24 cellular contexts compared by ENCODE assay signal in the genomic region with DNA sequence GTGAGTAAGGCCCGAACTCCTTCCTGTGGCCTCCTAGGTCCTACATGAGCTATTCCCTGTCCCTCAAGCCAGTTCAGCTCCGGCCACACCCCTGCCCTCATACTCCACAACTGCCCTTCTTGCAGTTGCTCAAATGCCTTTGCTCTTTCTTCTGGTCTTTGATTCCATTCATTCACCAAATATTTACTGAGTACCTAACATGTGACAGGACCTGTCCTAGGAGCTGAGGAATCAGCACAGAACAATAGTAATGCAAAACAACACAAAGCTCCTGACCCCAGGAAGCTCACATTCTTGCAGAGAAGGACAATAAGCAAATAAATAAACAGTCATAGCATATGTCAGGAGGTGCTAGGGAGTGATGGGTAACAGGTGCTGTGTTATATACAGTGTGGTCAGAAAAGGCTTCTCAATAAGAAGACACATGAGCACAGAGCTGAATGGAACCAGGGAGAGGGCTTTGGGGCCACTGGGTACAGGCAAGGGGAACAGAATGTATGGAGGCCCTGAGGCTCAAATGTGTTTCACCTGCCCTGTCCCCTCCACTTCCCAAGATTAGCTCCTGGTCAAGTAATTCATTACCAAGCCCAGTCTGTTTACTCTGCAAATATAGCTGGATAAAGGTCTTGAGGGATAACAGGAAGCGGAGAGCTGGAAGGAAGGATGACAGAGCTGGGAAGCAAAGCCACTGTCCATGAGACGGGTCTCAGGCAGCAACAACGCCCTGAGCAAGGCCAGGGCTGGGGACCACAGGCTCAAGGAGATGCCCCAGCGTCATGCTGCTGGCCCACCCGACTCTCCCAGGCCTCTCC.
A peak's percentile ranks its signal among the peaks of the same experiment; 100 is the strongest.
DNase-seq lines count a peak whose midpoint lies in the region; ATAC-seq, FAIRE-seq and TF ChIP-seq lines count a peak whose summit lies in the region.
"Had no signal": no experiment of that assay in that cellular context is flagged by ENCODE, and none has a peak within 500 bp of the region (broad histone marks: within the 10 kb centered on the region; RNA-seq: fewer than 3 reads in every experiment).

No MANE protein-coding gene starts in this region.

- H3K4me3 ChIP-seq in HUES64 (ENCODE audit: low read length) (no peak overlapping the region), H1 (ENCODE audit: extremely low read depth in 1 of 4, insufficient read depth in 2 of 4, low read depth in 3 of 4, low read length in 4 of 4) (no peak overlapping the region), HepG2 (replicated peaks in 1 of 3; ENCODE audit: insufficient read depth in 1 of 3, low read depth in 2 of 3, low read length in 3 of 3) (no peak overlapping the region), BE2C (ENCODE audit: low read depth, low read length) (no peak overlapping the region)
- H3K4me3 ChIP-seq: GM12878, GM23248, K562, PC-9 had no signal

- H4K91ac ChIP-seq in H1 (replicated peaks; ENCODE audit: insufficient read length, low read length): no peak overlapping the region

- no peak for TF ChIP-seq POLR2A in H1 (IDR thresholded peaks at IDR 0.05; ENCODE audit: control extremely low read depth in 1 of 2, low read depth in 2 of 2, low read length in 2 of 2)
- TF ChIP-seq POLR2A in HepG2 (IDR thresholded peaks at IDR 0.05; ENCODE audit: insufficient read depth in 1 of 2, low read depth in 2 of 2, low read length in 2 of 2): no peak
- no peak for TF ChIP-seq POLR2A in H54 (IDR thresholded peaks at IDR 0.05; ENCODE audit: low read depth, low read length)

- peak overlapping the region; percentile 10 to 13; a peak in 3 of 4 replicates for H3K4me2 ChIP-seq in H1 (ENCODE audit: insufficient read depth in 1 of 2, low read depth in 2 of 2, low read length in 2 of 2)
- H3K4me2 ChIP-seq in HepG2 (ENCODE audit: low read depth, low read length): peak overlapping the region; percentile 21
- H3K4me2 ChIP-seq: PC-9 had no signal

- H3K36me3 Mint-ChIP-seq in progenitor cell of endocrine pancreas (ENCODE audit: insufficient read depth) (no peaks in the 10 kb centered on the region), Calu3 (ENCODE audit: insufficient read depth, unreplicated experiment) (no peaks in the 10 kb centered on the region)
- H3K36me3 Mint-ChIP-seq: CD14-positive monocyte, T-cell had no signal

- no peak overlapping the region for H2AFZ ChIP-seq in H1 (ENCODE audit: low read length)
- no peak overlapping the region for H2AFZ ChIP-seq in HepG2 (ENCODE audit: low read length)
- H2AFZ ChIP-seq: GM23248, PC-9 had no signal

- H3K4me3 Mint-ChIP-seq in progenitor cell of endocrine pancreas (ENCODE audit: low read depth): peak overlapping the region; percentile 4
- no peak overlapping the region for H3K4me3 Mint-ChIP-seq in Calu3 (ENCODE audit: low read depth, unreplicated experiment)
- H3K4me3 Mint-ChIP-seq: CD14-positive monocyte, T-cell had no signal

- WGBS in HUES64: 79% methylated on average over 7 of the region's 7 CpGs
- WGBS in H1 (ENCODE audit: extremely low coverage in 1 of 2, insufficient coverage in 1 of 2, insufficient read length in 1 of 2, insufficient replicate concordance in 2 of 2, low coverage in 1 of 2, low lambda C conversion rate in 2 of 2, missing lambda C conversion rate in 1 of 2), 2 experiments: 83% methylated on average over 7 of the region's 7 CpGs; no CpG with 5 or more reads in 1 of the 2 experiments
- 12% methylated on average over 6 of the region's 7 CpGs for WGBS in HepG2 (ENCODE audit: low lambda C conversion rate)

- H3K9ac ChIP-seq in HUES64 (ENCODE audit: low read depth, low read length) (no peak overlapping the region), H1 (replicated peaks in 1 of 4; ENCODE audit: extremely low read depth in 1 of 4, low read depth in 3 of 4, low read length in 3 of 4) (no peak overlapping the region), HepG2 (ENCODE audit: insufficient read depth, low read depth, low read length) (no peak overlapping the region)
- H3K9ac ChIP-seq: GM23248 had no signal

- peak overlapping the region; percentile 85 for H3K27ac Mint-ChIP-seq in progenitor cell of endocrine pancreas
- H3K27ac Mint-ChIP-seq in Calu3 (ENCODE audit: unreplicated experiment): no peak overlapping the region
- H3K27ac Mint-ChIP-seq: CD14-positive monocyte, T-cell had no signal

- H3K27me3 Mint-ChIP-seq in progenitor cell of endocrine pancreas: peaks cover under 1% of the 10 kb centered on the region
- H3K27me3 Mint-ChIP-seq in Calu3 (ENCODE audit: unreplicated experiment): no peaks in the 10 kb centered on the region

- no peak for TF ChIP-seq CTCF in H1 (IDR thresholded peaks at IDR 0.05; ENCODE audit: control extremely low read depth in 1 of 3, insufficient read depth in 1 of 3, low read depth in 1 of 3, low read length in 3 of 3)
- TF ChIP-seq CTCF in HepG2 (CRISPR knock-in tag; IDR thresholded peaks at IDR 0.05): no peak
- TF ChIP-seq CTCF in progenitor cell of endocrine pancreas (IDR thresholded peaks at IDR 0.05; ENCODE audit: unreplicated experiment): no peak
- no peak for TF ChIP-seq CTCF in Calu3 (IDR thresholded peaks at IDR 0.05; ENCODE audit: unreplicated experiment)
- TF ChIP-seq CTCF in BE2C (IDR thresholded peaks at IDR 0.05; ENCODE audit: low read depth, low read length): no peak

- H3K27ac ChIP-seq in HUES64 (ENCODE audit: low read depth, low read length) (peak overlapping the region; percentile 42; the same call in 1 of the 2 replicates), H1 (ENCODE audit: low read depth, low read length) (peak overlapping the region; percentile 10; the same call in 1 of the 2 replicates), HepG2 (ENCODE audit: extremely low read length, insufficient read depth, low read length) (no peak overlapping the region)
- H3K27ac ChIP-seq: GM23248, PC-9, RWPE1 had no signal

- H3K9me3 ChIP-seq in HUES64 (ENCODE audit: insufficient read depth, low read depth, low read length): no peaks in the 10 kb centered on the region
- no peaks in the 10 kb centered on the region for H3K9me3 ChIP-seq in H1 (ENCODE audit: insufficient read depth in 2 of 2, low read depth in 1 of 2, low read length in 1 of 2)
- no peaks in the 10 kb centered on the region for H3K9me3 ChIP-seq in HepG2 (ENCODE audit: low read length)
- H3K9me3 ChIP-seq in BE2C: no peaks in the 10 kb centered on the region

- H3K14ac ChIP-seq in H1 (ENCODE audit: insufficient read length): no peak overlapping the region

- in situ Hi-C loops in HepG2 (cut with HindIII; ENCODE audit: extremely low pct_ligation_motif_present, low pct_unique_long_range_greater_than_20kb): no loop called here

- peaks cover 11% of the 10 kb centered on the region; the same call in 1 of the 2 replicates for H3K4me1 ChIP-seq in HUES64 (ENCODE audit: insufficient read depth, low read length)
- H3K4me1 ChIP-seq in H1 (replicated peaks in 1 of 4; ENCODE audit: control insufficient read depth in 3 of 4, insufficient read depth in 4 of 4, low read length in 3 of 4): peaks cover 5 to 17% (median 8%) of the 10 kb centered on the region in 4 experiments
- peaks cover 19% of the 10 kb centered on the region for H3K4me1 ChIP-seq in HepG2 (ENCODE audit: insufficient read depth, low read length)
- no peaks in the 10 kb centered on the region for H3K4me1 ChIP-seq in BE2C

- H2BK15ac ChIP-seq in H1 (ENCODE audit: low read length): no peak overlapping the region

- peak; percentile 80 for ATAC-seq in HepG2
- ATAC-seq: GM12878, K562, SK-N-SH treated with all-trans-retinoic acid at 6 μM for 48 hours, T-cell had no signal

- intact Hi-C loops in HepG2 (cut with micrococcal nuclease; ENCODE audit: unreplicated experiment): no loop called here
- intact Hi-C loops in Calu3 (cut with micrococcal nuclease; ENCODE audit: unreplicated experiment): no loop called here

- H3K23me2 ChIP-seq in H1 (ENCODE audit: low read depth, low read length): no peaks in the 10 kb centered on the region

- no peak overlapping the region for H3K18ac ChIP-seq in H1 (ENCODE audit: extremely low read depth, low read length)

- no peak overlapping the region for H2BK12ac ChIP-seq in H1 (ENCODE audit: low read depth, low read length)

- no peak for TF ChIP-seq RAD21 in H1 (IDR thresholded peaks at IDR 0.05 in 1 of 2, conservative IDR thresholded peaks at IDR 0.05 in 1 of 2; ENCODE audit: low read depth in 2 of 2, low read length in 2 of 2)
- no peak for TF ChIP-seq RAD21 in HepG2 (CRISPR knock-in tag; IDR thresholded peaks at IDR 0.05)

- no peak overlapping the region for H4K5ac ChIP-seq in H1 (ENCODE audit: insufficient read length, low read depth, low read length)

- no peak overlapping the region for H4K8ac ChIP-seq in H1 (ENCODE audit: extremely low read depth, insufficient read depth, low read length)

- 0 out of 2 replicates have a peak overlapping the region, but pooled peaks have one; percentile 42 for H2AK5ac ChIP-seq in H1 (ENCODE audit: low read depth, low read length)

- no peak overlapping the region for H2BK20ac ChIP-seq in H1 (ENCODE audit: low read length)

- H3K36me3 ChIP-seq in HUES64 (ENCODE audit: insufficient read depth, low read length): no peaks in the 10 kb centered on the region
- no peaks in the 10 kb centered on the region; a peak in 1 of 8 replicates for H3K36me3 ChIP-seq in H1 (ENCODE audit: control insufficient read depth in 2 of 4, insufficient read depth in 4 of 4, low read length in 3 of 4)
- H3K36me3 ChIP-seq in HepG2 (replicated peaks in 1 of 2; ENCODE audit: control insufficient read depth in 1 of 2, insufficient read depth in 2 of 2, low read length in 2 of 2): no peaks in the 10 kb centered on the region
- H3K36me3 ChIP-seq in BE2C: no peaks in the 10 kb centered on the region

- no peak overlapping the region for H3K4ac ChIP-seq in H1 (replicated peaks; ENCODE audit: insufficient read length, low read depth, low read length)

- H3K56ac ChIP-seq in H1 (replicated peaks; ENCODE audit: insufficient read length, low read depth, low read length): no peak overlapping the region

- no peaks in the 10 kb centered on the region; the same call in 1 of the 2 replicates for H3K79me1 ChIP-seq in H1 (ENCODE audit: low read depth, low read length)

- TF ChIP-seq EP300 in H1 (IDR thresholded peaks at IDR 0.05; ENCODE audit: borderline replicate concordance in 1 of 2, low read depth in 2 of 2, low read length in 2 of 2) (no peak), HepG2 (IDR thresholded peaks at IDR 0.05; ENCODE audit: low read depth in 2 of 2, low read length in 2 of 2) (no peak), HepG2 (CRISPR knock-in tag; IDR thresholded peaks at IDR 0.05; ENCODE audit: borderline replicate concordance) (no peak)

- peaks cover 10 to 13% of the 10 kb centered on the region in 2 experiments for H4K20me1 ChIP-seq in H1 (replicated peaks in 1 of 2; ENCODE audit: control insufficient read depth in 1 of 2, insufficient read depth in 2 of 2, low read length in 2 of 2)
- no peaks in the 10 kb centered on the region for H4K20me1 ChIP-seq in HepG2 (ENCODE audit: insufficient read depth, low read length)

- POLR2A ChIA-PET in H1 (lab: Charles Lee; ENCODE audit: partially characterized antibody) (interaction anchor here (0.6 to 1.5 kb wide), 2 partner anchors 9 to 28 kb away, joined by 3 to 5 read pairs; no protein-coding TSS in a partner anchor), HepG2 (lab: Yijun Ruan, JAX) (no interaction called here)

- BruUV-seq in HepG2 (replicated peaks; lab: Mats Ljungman, UMichigan) (no TSS peak), Calu3 (replicated peaks; lab: Mats Ljungman, UMichigan) (no TSS peak)

- no peak overlapping the region for H3K23ac ChIP-seq in H1 (ENCODE audit: insufficient read length)

- CTCF ChIA-PET in H1 (lab: Charles Lee; ENCODE audit: partially characterized antibody): interaction anchor here (0.6 to 2.5 kb wide), 7 partner anchors 11 to 83 kb away, joined by 3 to 8 read pairs (median 4); no protein-coding TSS in a partner anchor
- CTCF ChIA-PET in HepG2 (lab: Yijun Ruan, JAX; ENCODE audit: low intra/inter-chr PET ratio, low total read pairs): no interaction called here
- CTCF ChIA-PET in Calu3 (lab: Charles Lee): no interaction called here

- FAIRE-seq in H1 (lab: Jason Lieb, UNC) (no peak), HepG2 (lab: Jason Lieb, UNC) (no peak), H54 (lab: Jason Lieb, UNC) (no peak)
- FAIRE-seq: GM12878, GM19239, K562 had no signal

- H2BK5ac ChIP-seq in H1 (ENCODE audit: low read depth, low read length): no peak overlapping the region

- DNase-seq in H1 (ENCODE audit: low read depth in 1 of 2, low spot score in 2 of 2): peak in 1 of 2 experiments; percentile 10
- peak; percentile 7 for DNase-seq in HepG2 (ENCODE audit: low spot score)
- DNase-seq in progenitor cell of endocrine pancreas (ENCODE audit: low spot score, unreplicated experiment): no peak
- DNase-seq in KG1 (lab: John Stamatoyannopoulos, UW): no peak
- no peak for DNase-seq in Calu3
- no peak for DNase-seq in H54 (ENCODE audit: insufficient read length, low spot score)
- no peak for DNase-seq in BE2C
- DNase-seq: ACHN, DMS 273 treated with DMSO at 0.1 percent for 48 hours, GF-D8, GM23248, NCI-H1105, NCI-H2081, NCI-H446 treated with DMSO at 0.1 percent for 48 hours, PC-9, SIG-M5, T-cell had no signal

- H3K27me3 ChIP-seq in HUES64 (ENCODE audit: insufficient read depth, low read length) (no peaks in the 10 kb centered on the region), H1 (replicated peaks in 1 of 4; ENCODE audit: control insufficient read depth in 3 of 4, extremely low read depth in 1 of 4, insufficient read depth in 3 of 4, low read length in 3 of 4) (no peaks in the 10 kb centered on the region), HepG2 (ENCODE audit: control insufficient read depth in 1 of 2, insufficient read depth in 2 of 2, low read length in 2 of 2) (no peaks in the 10 kb centered on the region), BE2C (no peaks in the 10 kb centered on the region)

- H3K9me3 Mint-ChIP-seq in progenitor cell of endocrine pancreas (ENCODE audit: low read depth): no peaks in the 10 kb centered on the region
- H3K9me3 Mint-ChIP-seq in Calu3 (ENCODE audit: low read depth, unreplicated experiment): peaks cover 5% of the 10 kb centered on the region
- H3K9me3 Mint-ChIP-seq: T-cell had no signal

- H2BK120ac ChIP-seq in H1 (replicated peaks; ENCODE audit: low read depth, low read length): no peak overlapping the region

- H3K4me1 Mint-ChIP-seq in progenitor cell of endocrine pancreas (ENCODE audit: low read depth) (peaks cover 20% of the 10 kb centered on the region), Calu3 (ENCODE audit: low read depth, unreplicated experiment) (no peaks in the 10 kb centered on the region)
- H3K4me1 Mint-ChIP-seq: CD14-positive monocyte, T-cell had no signal

- no peaks in the 10 kb centered on the region for H3K79me2 ChIP-seq in H1 (ENCODE audit: control insufficient read depth in 1 of 2, insufficient read depth in 2 of 2, low read length in 2 of 2)
- H3K79me2 ChIP-seq in HepG2 (ENCODE audit: insufficient read depth, low read length): no peaks in the 10 kb centered on the region
